Comparison of ENCODE assay signal across 1 cellular context in the genomic region with DNA sequence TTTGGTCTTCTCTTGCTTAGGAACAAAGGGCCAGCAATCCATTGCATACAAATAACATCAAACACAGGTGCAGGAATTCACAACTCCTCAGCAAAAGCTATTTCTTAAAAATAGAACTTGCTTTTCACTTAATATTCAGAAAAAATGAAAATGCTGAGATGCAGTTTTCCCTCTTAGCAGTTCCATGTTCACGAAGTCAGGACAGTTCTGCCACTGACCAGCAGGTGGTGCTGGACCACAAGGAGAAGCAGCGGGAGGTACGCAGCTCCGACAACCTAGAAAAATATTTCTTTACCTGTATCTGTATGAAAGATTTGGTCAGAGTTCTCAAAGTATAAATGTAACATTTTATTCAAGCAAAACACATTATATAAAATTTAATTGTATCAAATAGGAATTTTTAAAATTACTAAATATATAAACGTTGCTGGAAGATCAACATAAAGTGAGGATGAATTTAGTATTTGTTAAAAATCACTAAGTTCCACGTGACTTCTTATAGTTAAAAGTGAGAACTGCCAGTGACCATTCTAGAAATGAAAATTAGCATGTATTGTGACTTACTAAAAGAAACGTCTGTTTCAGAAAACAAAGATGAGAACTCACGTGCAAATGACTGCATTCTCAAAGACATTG.
A peak's percentile ranks its signal among the peaks of the same experiment; 100 is the strongest.
TF ChIP-seq lines count a peak whose summit lies in the region.

No MANE protein-coding gene starts in this region.

TF ChIP-seq in HepG2, 621 proteins besides CTCF, POLR2A, EP300 and RAD21 (continued from another document):
- TF ChIP-seq ZBTB10 (CRISPR knock-in tag; IDR thresholded peaks at IDR 0.05; ENCODE audit: borderline replicate concordance) (no peak), MED13 (CRISPR knock-in tag; IDR thresholded peaks at IDR 0.05) (no peak), JUNB (CRISPR knock-in tag; IDR thresholded peaks at IDR 0.05; ENCODE audit: borderline replicate concordance) (no peak), IRF2 (CRISPR knock-in tag; IDR thresholded peaks at IDR 0.05) (no peak), GMEB2 (CRISPR knock-in tag; IDR thresholded peaks at IDR 0.05; ENCODE audit: low read depth) (no peak), KLF6 (CRISPR knock-in tag; IDR thresholded peaks at IDR 0.05) (no peak), THRA (CRISPR knock-in tag; IDR thresholded peaks at IDR 0.05; ENCODE audit: borderline replicate concordance) (0 out of 2 replicates have a peak, but pooled peaks have one; percentile 23), ZNF709 (CRISPR knock-in tag; IDR thresholded peaks at IDR 0.05) (no peak), SP5 (CRISPR knock-in tag; IDR thresholded peaks at IDR 0.05; ENCODE audit: borderline replicate concordance, low read depth) (no peak), ZNF598 (CRISPR knock-in tag; IDR thresholded peaks at IDR 0.05; ENCODE audit: borderline replicate concordance) (no peak), FOXP4 (CRISPR knock-in tag; IDR thresholded peaks at IDR 0.05) (no peak), SMC3 (IDR thresholded peaks at IDR 0.05; ENCODE audit: low read length) (peak; percentile 77; the same call in 1 of the 2 replicates), NFATC3 (CRISPR knock-in tag; IDR thresholded peaks at IDR 0.05) (no peak), YEATS4 (CRISPR knock-in tag; IDR thresholded peaks at IDR 0.05; ENCODE audit: borderline replicate concordance) (no peak), AHR (CRISPR knock-in tag; IDR thresholded peaks at IDR 0.05) (no peak), HIC2 (CRISPR knock-in tag; IDR thresholded peaks at IDR 0.05; ENCODE audit: low read depth) (no peak), NFE2L2 (IDR thresholded peaks at IDR 0.05; ENCODE audit: low read length) (no peak), THYN1 (CRISPR knock-in tag; IDR thresholded peaks at IDR 0.05; ENCODE audit: borderline replicate concordance, low read depth) (no peak), MXD1 (CRISPR knock-in tag; IDR thresholded peaks at IDR 0.05) (no peak), ZNF510 (CRISPR knock-in tag; IDR thresholded peaks at IDR 0.05; ENCODE audit: low read depth) (no peak), ZBTB33 (CRISPR knock-in tag; IDR thresholded peaks at IDR 0.05) (peak; percentile 80), STAG1 (CRISPR knock-in tag; IDR thresholded peaks at IDR 0.05) (peak; percentile 85), MAFF (IDR thresholded peaks at IDR 0.05; ENCODE audit: low read depth, low read length) (peak; percentile 74)
- TF ChIP-seq, protein P1, sequence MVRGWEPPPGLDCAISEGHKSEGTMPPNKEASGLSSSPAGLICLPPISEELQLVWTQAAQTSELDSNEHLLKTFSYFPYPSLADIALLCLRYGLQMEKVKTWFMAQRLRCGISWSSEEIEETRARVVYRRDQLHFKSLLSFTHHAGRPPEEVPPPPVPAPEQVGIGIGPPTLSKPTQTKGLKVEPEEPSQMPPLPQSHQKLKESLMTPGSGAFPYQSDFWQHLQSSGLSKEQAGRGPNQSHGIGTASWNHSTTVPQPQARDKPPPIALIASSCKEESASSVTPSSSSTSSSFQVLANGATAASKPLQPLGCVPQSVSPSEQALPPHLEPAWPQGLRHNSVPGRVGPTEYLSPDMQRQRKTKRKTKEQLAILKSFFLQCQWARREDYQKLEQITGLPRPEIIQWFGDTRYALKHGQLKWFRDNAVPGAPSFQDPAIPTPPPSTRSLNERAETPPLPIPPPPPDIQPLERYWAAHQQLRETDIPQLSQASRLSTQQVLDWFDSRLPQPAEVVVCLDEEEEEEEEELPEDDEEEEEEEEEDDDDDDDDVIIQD (CRISPR knock-in tag; IDR thresholded peaks at IDR 0.05; ENCODE audit: low read depth): no peak
- TF ChIP-seq, protein P2, sequence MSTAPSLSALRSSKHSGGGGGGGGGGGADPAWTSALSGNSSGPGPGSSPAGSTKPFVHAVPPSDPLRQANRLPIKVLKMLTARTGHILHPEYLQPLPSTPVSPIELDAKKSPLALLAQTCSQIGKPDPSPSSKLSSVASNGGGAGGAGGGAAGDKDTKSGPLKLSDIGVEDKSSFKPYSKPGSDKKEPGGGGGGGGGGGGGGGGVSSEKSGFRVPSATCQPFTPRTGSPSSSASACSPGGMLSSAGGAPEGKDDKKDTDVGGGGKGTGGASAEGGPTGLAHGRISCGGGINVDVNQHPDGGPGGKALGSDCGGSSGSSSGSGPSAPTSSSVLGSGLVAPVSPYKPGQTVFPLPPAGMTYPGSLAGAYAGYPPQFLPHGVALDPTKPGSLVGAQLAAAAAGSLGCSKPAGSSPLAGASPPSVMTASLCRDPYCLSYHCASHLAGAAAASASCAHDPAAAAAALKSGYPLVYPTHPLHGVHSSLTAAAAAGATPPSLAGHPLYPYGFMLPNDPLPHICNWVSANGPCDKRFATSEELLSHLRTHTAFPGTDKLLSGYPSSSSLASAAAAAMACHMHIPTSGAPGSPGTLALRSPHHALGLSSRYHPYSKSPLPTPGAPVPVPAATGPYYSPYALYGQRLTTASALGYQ (CRISPR knock-in tag; IDR thresholded peaks at IDR 0.05): no peak
- TF ChIP-seq, protein P3, sequence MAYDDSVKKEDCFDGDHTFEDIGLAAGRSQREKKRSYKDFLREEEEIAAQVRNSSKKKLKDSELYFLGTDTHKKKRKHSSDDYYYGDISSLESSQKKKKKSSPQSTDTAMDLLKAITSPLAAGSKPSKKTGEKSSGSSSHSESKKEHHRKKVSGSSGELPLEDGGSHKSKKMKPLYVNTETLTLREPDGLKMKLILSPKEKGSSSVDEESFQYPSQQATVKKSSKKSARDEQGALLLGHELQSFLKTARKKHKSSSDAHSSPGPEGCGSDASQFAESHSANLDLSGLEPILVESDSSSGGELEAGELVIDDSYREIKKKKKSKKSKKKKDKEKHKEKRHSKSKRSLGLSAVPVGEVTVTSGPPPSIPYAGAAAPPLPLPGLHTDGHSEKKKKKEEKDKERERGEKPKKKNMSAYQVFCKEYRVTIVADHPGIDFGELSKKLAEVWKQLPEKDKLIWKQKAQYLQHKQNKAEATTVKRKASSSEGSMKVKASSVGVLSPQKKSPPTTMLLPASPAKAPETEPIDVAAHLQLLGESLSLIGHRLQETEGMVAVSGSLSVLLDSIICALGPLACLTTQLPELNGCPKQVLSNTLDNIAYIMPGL (CRISPR knock-in tag; IDR thresholded peaks at IDR 0.05; ENCODE audit: borderline replicate concordance in 1 of 2, low read depth in 1 of 2): 0 out of 4 replicates have a peak, but pooled peaks of 1 of the 2 experiments have one; percentile 39
